Comparison of ENCODE assay signal across 1 cellular context in the genomic region with DNA sequence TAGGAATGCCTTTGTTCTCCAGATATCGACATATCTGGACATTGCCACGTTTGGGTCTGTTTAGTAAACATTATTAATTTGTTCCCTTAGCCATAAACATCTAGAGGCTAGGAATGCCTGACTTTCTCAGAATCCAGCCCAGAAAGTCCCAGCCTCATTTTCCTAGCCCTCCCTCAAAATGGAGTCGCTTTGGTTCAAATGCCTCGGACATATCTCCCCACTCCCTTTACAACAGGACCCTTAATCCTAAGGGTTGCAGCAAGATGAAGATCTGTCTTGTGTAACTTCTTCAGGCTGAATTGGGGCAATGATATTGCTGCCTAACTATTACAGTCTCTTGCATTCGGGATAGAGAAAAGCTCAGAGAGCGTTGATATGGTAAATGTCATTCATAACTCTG.
TF ChIP-seq lines count a peak whose summit lies in the region.

No MANE protein-coding gene starts in this region.

TF ChIP-seq in K562, 482 proteins besides CTCF, POLR2A, EP300 and RAD21 (continued from another document and continues in another):
- TF ChIP-seq, protein P1, sequence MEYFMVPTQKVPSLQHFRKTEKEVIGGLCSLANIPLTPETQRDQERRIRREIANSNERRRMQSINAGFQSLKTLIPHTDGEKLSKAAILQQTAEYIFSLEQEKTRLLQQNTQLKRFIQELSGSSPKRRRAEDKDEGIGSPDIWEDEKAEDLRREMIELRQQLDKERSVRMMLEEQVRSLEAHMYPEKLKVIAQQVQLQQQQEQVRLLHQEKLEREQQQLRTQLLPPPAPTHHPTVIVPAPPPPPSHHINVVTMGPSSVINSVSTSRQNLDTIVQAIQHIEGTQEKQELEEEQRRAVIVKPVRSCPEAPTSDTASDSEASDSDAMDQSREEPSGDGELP (CRISPR knock-in tag; IDR thresholded peaks at IDR 0.05; ENCODE audit: borderline replicate concordance) = no peak
- TF ChIP-seq KLF13 (tag; IDR thresholded peaks at IDR 0.05; ENCODE audit: borderline replicate concordance, low read depth) (no peak), ZNF23 (CRISPR knock-in tag; IDR thresholded peaks at IDR 0.05) (no peak), ZNF134 (CRISPR knock-in tag; conservative IDR thresholded peaks at IDR 0.05) (no peak; the same call in 1 of the 2 replicates), ZNF41 (CRISPR knock-in tag; conservative IDR thresholded peaks at IDR 0.05) (peak; percentile 91), DACH1 (IDR thresholded peaks at IDR 0.05; ENCODE audit: partially characterized antibody) (no peak), ZNF584 (CRISPR knock-in tag; IDR thresholded peaks at IDR 0.05; ENCODE audit: low read depth) (peak; percentile 98), TAF15 (IDR thresholded peaks at IDR 0.05; ENCODE audit: low read depth, low read length) (no peak), NR2F6 (CRISPR knock-in tag; IDR thresholded peaks at IDR 0.05) (0 out of 2 replicates have a peak, but pooled peaks have one; percentile 36), FIP1L1 (IDR thresholded peaks at IDR 0.05; ENCODE audit: low read depth, low read length, poor library complexity, severe bottlenecking) (no peak), ZNF445 (CRISPR knock-in tag; IDR thresholded peaks at IDR 0.05; ENCODE audit: low read depth) (peak; percentile 93), ZNF3 (CRISPR knock-in tag; IDR thresholded peaks at IDR 0.05) (peak; percentile 80; the same call in 1 of the 2 replicates), BRD9 (IDR thresholded peaks at IDR 0.05; ENCODE audit: low read depth, partially characterized antibody) (no peak), SMARCB1 (IDR thresholded peaks at IDR 0.05; ENCODE audit: insufficient read length, low read depth) (no peak), SIN3B (IDR thresholded peaks at IDR 0.05; ENCODE audit: low read depth) (no peak), SNIP1 (IDR thresholded peaks at IDR 0.05; ENCODE audit: low read depth) (no peak), CBFA2T3 (IDR thresholded peaks at IDR 0.05) (no peak), RCOR1 (IDR thresholded peaks at IDR 0.05; ENCODE audit: borderline replicate concordance in 1 of 2, low read depth in 2 of 2, low read length in 2 of 2) (no peak), ATF1 (CRISPR knock-in tag; IDR thresholded peaks at IDR 0.05) (no peak), ATF1 (tag; IDR thresholded peaks at IDR 0.05) (peak; percentile 36; the same call in 1 of the 2 replicates), RBM39 (optimal IDR thresholded peaks at IDR 0.05; ENCODE audit: low read depth, low read length) (no peak), ETV5 (CRISPR knock-in tag; IDR thresholded peaks at IDR 0.05; ENCODE audit: low read depth) (no peak), SRF (CRISPR knock-in tag; IDR thresholded peaks at IDR 0.05) (0 out of 4 replicates have a peak, but pooled peaks of 1 of the 2 experiments have one; percentile 55), BDP1 (IDR thresholded peaks at IDR 0.05; ENCODE audit: insufficient read depth, insufficient read length) (no peak), ELF2 (CRISPR knock-in tag; IDR thresholded peaks at IDR 0.05) (peak; percentile 79), ZNF778 (CRISPR knock-in tag; IDR thresholded peaks at IDR 0.05) (no peak), TCF3 (CRISPR knock-in tag; IDR thresholded peaks at IDR 0.05) (no peak), EP400 (IDR thresholded peaks at IDR 0.05) (no peak), ZNF12 (CRISPR knock-in tag; IDR thresholded peaks at IDR 0.05) (no peak), GTF2F1 (IDR thresholded peaks at IDR 0.05; ENCODE audit: low read depth, low read length) (no peak), FOS (IDR thresholded peaks at IDR 0.05; ENCODE audit: extremely low read depth, insufficient read length) (no peak), HMGN3 (IDR thresholded peaks at IDR 0.05; ENCODE audit: borderline replicate concordance, extremely low read depth, insufficient read length, low read depth, low read length) (no peak), MAFG (tag; conservative IDR thresholded peaks at IDR 0.05) (no peak), HNRNPH1 (optimal IDR thresholded peaks at IDR 0.05; ENCODE audit: low read depth, low read length) (no peak)
- TF ChIP-seq, protein P2, sequence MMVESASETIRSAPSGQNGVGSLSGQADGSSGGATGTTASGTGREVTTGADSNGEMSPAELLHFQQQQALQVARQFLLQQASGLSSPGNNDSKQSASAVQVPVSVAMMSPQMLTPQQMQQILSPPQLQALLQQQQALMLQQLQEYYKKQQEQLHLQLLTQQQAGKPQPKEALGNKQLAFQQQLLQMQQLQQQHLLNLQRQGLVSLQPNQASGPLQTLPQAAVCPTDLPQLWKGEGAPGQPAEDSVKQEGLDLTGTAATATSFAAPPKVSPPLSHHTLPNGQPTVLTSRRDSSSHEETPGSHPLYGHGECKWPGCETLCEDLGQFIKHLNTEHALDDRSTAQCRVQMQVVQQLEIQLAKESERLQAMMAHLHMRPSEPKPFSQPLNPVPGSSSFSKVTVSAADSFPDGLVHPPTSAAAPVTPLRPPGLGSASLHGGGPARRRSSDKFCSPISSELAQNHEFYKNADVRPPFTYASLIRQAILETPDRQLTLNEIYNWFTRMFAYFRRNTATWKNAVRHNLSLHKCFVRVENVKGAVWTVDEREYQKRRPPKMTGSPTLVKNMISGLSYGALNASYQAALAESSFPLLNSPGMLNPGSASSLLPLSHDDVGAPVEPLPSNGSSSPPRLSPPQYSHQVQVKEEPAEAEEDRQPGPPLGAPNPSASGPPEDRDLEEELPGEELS (CRISPR knock-in tag; IDR thresholded peaks at IDR 0.05; ENCODE audit: borderline replicate concordance) = no peak
- TF ChIP-seq, protein P3, sequence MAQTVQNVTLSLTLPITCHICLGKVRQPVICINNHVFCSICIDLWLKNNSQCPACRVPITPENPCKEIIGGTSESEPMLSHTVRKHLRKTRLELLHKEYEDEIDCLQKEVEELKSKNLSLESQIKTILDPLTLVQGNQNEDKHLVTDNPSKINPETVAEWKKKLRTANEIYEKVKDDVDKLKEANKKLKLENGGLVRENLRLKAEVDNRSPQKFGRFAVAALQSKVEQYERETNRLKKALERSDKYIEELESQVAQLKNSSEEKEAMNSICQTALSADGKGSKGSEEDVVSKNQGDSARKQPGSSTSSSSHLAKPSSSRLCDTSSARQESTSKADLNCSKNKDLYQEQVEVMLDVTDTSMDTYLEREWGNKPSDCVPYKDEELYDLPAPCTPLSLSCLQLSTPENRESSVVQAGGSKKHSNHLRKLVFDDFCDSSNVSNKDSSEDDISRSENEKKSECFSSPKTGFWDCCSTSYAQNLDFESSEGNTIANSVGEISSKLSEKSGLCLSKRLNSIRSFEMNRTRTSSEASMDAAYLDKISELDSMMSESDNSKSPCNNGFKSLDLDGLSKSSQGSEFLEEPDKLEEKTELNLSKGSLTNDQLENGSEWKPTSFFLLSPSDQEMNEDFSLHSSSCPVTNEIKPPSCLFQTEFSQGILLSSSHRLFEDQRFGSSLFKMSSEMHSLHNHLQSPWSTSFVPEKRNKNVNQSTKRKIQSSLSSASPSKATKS (CRISPR knock-in tag; IDR thresholded peaks at IDR 0.05) = peak; percentile 87; the same call in 1 of the 2 replicates
- TF ChIP-seq, protein P4, sequence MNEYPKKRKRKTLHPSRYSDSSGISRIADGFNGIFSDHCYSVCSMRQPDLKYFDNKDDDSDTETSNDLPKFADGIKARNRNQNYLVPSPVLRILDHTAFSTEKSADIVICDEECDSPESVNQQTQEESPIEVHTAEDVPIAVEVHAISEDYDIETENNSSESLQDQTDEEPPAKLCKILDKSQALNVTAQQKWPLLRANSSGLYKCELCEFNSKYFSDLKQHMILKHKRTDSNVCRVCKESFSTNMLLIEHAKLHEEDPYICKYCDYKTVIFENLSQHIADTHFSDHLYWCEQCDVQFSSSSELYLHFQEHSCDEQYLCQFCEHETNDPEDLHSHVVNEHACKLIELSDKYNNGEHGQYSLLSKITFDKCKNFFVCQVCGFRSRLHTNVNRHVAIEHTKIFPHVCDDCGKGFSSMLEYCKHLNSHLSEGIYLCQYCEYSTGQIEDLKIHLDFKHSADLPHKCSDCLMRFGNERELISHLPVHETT (CRISPR knock-in tag; conservative IDR thresholded peaks at IDR 0.05 in 1 of 2, IDR thresholded peaks at IDR 0.05 in 1 of 2) = peak in 1 of 2 experiments; percentile 95; a peak in 2 of 4 replicates
- TF ChIP-seq, protein P5, sequence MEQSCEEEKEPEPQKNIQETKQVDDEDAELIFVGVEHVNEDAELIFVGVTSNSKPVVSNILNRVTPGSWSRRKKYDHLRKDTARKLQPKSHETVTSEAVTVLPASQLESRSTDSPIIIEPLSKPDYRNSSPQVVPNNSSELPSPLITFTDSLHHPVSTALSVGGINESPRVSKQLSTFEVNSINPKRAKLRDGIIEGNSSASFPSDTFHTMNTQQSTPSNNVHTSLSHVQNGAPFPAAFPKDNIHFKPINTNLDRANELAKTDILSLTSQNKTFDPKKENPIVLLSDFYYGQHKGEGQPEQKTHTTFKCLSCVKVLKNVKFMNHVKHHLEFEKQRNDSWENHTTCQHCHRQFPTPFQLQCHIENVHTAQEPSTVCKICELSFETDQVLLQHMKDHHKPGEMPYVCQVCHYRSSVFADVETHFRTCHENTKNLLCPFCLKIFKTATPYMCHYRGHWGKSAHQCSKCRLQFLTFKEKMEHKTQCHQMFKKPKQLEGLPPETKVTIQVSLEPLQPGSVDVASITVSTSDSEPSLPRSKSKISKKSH (CRISPR knock-in tag; IDR thresholded peaks at IDR 0.05) = 0 out of 2 replicates have a peak, but pooled peaks have one; percentile 19
- TF ChIP-seq, protein P6, sequence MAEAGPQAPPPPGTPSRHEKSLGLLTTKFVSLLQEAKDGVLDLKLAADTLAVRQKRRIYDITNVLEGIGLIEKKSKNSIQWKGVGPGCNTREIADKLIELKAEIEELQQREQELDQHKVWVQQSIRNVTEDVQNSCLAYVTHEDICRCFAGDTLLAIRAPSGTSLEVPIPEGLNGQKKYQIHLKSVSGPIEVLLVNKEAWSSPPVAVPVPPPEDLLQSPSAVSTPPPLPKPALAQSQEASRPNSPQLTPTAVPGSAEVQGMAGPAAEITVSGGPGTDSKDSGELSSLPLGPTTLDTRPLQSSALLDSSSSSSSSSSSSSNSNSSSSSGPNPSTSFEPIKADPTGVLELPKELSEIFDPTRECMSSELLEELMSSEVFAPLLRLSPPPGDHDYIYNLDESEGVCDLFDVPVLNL (CRISPR knock-in tag; IDR thresholded peaks at IDR 0.05; ENCODE audit: low read depth) = no peak
- TF ChIP-seq, protein P7, sequence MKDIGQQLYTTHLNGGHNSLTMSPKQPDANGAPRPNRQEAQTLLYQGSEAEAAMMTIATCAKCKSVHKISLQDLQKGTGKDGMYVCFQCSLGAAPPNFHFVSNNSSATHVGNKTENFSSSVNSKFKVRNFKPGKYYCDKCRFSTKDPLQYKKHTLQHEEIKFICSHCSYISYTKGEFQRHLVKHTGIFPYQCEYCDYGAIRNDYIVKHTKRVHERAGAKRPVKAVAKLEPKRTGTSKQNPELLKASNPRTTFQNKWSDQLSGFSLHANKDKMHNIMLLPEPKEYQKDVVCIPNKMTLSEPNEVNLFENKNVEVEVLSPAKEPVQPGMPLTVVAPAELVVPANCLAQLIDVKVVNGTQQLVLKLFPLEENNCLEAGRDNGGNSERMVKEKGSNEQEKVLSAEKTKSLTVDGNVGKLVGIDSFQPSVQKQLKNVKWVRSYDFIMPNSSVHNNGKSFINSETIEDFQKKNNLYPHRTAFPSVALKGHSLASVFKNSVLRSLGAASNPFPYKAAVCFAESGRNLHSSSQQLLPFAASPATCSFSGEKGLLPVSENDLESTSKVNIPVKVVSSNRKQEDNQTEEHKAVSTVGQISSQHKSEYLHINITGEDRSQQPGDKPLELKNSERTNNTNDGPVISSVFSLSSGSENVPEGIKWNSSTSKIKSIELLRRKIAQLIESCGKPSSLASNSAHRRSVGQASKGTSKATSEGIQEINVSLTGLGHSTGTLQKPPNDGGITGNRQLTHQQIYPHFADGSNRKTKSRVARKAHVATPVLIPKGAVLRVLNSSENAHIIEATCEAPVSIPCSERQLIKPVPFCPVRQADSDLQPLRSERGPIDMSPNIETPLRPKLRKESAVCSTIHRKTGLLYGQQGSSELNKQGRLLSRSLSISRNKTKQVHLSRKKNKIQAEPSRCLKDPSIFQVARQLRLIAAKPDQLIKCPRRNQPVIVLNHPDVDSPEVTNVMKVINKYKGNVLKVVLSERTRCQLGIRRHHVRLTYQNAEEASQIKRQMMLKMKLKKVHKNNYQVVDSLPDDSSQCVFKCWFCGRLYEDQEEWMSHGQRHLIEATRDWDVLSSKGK (CRISPR knock-in tag; IDR thresholded peaks at IDR 0.05) = peak; percentile 86; the same call in 1 of the 2 replicates
- TF ChIP-seq, protein P8, sequence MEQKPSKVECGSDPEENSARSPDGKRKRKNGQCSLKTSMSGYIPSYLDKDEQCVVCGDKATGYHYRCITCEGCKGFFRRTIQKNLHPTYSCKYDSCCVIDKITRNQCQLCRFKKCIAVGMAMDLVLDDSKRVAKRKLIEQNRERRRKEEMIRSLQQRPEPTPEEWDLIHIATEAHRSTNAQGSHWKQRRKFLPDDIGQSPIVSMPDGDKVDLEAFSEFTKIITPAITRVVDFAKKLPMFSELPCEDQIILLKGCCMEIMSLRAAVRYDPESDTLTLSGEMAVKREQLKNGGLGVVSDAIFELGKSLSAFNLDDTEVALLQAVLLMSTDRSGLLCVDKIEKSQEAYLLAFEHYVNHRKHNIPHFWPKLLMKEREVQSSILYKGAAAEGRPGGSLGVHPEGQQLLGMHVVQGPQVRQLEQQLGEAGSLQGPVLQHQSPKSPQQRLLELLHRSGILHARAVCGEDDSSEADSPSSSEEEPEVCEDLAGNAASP (IDR thresholded peaks at IDR 0.05) = no peak
- TF ChIP-seq, protein P9, sequence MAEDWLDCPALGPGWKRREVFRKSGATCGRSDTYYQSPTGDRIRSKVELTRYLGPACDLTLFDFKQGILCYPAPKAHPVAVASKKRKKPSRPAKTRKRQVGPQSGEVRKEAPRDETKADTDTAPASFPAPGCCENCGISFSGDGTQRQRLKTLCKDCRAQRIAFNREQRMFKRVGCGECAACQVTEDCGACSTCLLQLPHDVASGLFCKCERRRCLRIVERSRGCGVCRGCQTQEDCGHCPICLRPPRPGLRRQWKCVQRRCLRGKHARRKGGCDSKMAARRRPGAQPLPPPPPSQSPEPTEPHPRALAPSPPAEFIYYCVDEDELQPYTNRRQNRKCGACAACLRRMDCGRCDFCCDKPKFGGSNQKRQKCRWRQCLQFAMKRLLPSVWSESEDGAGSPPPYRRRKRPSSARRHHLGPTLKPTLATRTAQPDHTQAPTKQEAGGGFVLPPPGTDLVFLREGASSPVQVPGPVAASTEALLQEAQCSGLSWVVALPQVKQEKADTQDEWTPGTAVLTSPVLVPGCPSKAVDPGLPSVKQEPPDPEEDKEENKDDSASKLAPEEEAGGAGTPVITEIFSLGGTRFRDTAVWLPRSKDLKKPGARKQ (CRISPR knock-in tag; IDR thresholded peaks at IDR 0.05) = no peak
- TF ChIP-seq, protein P10, sequence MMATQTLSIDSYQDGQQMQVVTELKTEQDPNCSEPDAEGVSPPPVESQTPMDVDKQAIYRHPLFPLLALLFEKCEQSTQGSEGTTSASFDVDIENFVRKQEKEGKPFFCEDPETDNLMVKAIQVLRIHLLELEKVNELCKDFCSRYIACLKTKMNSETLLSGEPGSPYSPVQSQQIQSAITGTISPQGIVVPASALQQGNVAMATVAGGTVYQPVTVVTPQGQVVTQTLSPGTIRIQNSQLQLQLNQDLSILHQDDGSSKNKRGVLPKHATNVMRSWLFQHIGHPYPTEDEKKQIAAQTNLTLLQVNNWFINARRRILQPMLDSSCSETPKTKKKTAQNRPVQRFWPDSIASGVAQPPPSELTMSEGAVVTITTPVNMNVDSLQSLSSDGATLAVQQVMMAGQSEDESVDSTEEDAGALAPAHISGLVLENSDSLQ (IDR thresholded peaks at IDR 0.05) = no peak
